In the genomic region with DNA sequence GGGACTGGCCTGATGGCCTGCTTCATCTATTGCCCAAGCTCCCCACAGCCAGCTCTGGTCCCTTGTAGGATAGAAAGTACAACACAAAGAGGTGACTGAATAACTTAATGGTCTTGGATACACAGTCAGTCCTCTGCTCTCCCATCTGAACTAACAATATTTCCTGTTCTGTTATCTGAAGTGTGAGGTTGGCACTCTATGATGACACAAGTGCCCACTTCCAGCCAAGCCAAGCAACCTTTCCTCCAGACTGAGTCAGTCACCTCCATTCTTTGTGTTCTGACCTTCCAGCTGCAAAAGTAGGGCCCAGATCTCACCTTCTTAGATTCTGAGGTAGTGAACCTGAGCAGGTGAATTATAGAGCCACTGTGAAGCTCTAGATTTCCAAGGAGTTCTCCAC, we compare ENCODE assay signal across 6 cellular contexts. TPM values are rescaled to one million over a fixed set of nuclear protein-coding genes. Genes with fewer than 3 reads are reported as not detected.
"Had no signal": no experiment of that assay in that cellular context is flagged by ENCODE, and none has a peak within 500 bp of the region (broad histone marks: within the 10 kb centered on the region; RNA-seq: fewer than 3 reads in every experiment).

No MANE protein-coding gene starts in this region.

RNA-seq across cellular contexts. Expression of gene NUDT4B, which starts 8.9 kb away (rescaled TPM):
- total RNA-seq: activated CD8-positive, alpha-beta T cell treated with anti-CD3 and anti-CD28 coated beads, Interleukin-2, amount 10 ng/mL, durations not matched to agents 7 days and 5 days; activated naive CD8-positive, alpha-beta T cell treated with anti-CD3 and anti-CD28 coated beads, Interleukin-2, amount 10 ng/mL, durations not matched to agents 7 days and 5 days; cardiac septum; chondrocyte; endothelial cell of umbilical vein; T-helper 1 cell treated with Interleukin-12 subunit alpha and Interleukin-12 subunit beta and Interleukin-4 antibody, amounts not matched to agents 30 ng/mL and 1 ng/mL, for 36 hours had no signal
